In genomic region chrX:150704030-150704613, GRCh38 we compare ENCODE assay signal across 14 cellular contexts. TPM values are rescaled to one million over a fixed set of nuclear protein-coding genes. Genes with fewer than 3 reads are reported as not detected.
DNase-seq lines count a peak whose midpoint lies in the region; ATAC-seq and TF ChIP-seq lines count a peak whose summit lies in the region.
"Had no signal": no experiment of that assay in that cellular context is flagged by ENCODE, and none has a peak within 500 bp of the region (broad histone marks: within the 10 kb centered on the region; RNA-seq: fewer than 3 reads in every experiment).

No MANE protein-coding gene starts in this region.

- no peaks in the 10 kb centered on the region for H4K20me1 ChIP-seq in PC-3 (ENCODE audit: low read length)

- TF ChIP-seq CTCF in CD4-positive, alpha-beta T cell (IDR thresholded peaks at IDR 0.05), result no peak
- TF ChIP-seq CTCF in PC-3 (conservative IDR thresholded peaks at IDR 0.05; ENCODE audit: low read depth, low read length) (no peak), brain microvascular endothelial cell (IDR thresholded peaks at IDR 0.05; ENCODE audit: low read depth, low read length, missing control alignments) (no peak), nephron progenitor cell (IDR thresholded peaks at IDR 0.05) (no peak)

- no peak for ATAC-seq in CD4-positive, alpha-beta T cell (ENCODE audit: poor library complexity)
- peak; percentile 71 for ATAC-seq in PC-3
- ATAC-seq: activated CD8-positive, alpha-beta memory T cell treated with anti-CD3 and anti-CD28 coated beads, Interleukin-2, amount 10 ng/mL, durations not matched to agents 7 days and 5 days had no signal

- H3K27me3 ChIP-seq in CD4-positive, alpha-beta T cell (ENCODE audit: control insufficient read depth, insufficient read depth, low read length), result no peaks in the 10 kb centered on the region
- no peaks in the 10 kb centered on the region for H3K27me3 ChIP-seq in PC-3 (ENCODE audit: low read length)
- no peaks in the 10 kb centered on the region for H3K27me3 ChIP-seq in brain microvascular endothelial cell (replicated peaks)
- H3K27me3 ChIP-seq: vagina had no signal

- H2AFZ ChIP-seq in PC-3 (ENCODE audit: low read length), result no peak overlapping the region

- no peaks in the 10 kb centered on the region for H3K9me3 Mint-ChIP-seq in CD4-positive, alpha-beta T cell
- H3K9me3 Mint-ChIP-seq in nephron progenitor cell, result peaks cover 19% of the 10 kb centered on the region

- no peak for DNase-seq in CD4-positive, alpha-beta T cell
- DNase-seq in PC-3, result peak; percentile 67
- DNase-seq in brain microvascular endothelial cell, result peak; percentile 74
- DNase-seq in activated effector memory CD4-positive, alpha-beta T cell treated with anti-CD3 and anti-CD28 coated beads, Interleukin-2, amount 50 U/mL, for 16 hours, result no peak
- DNase-seq in 8988T, result no peak
- DNase-seq in nephron progenitor cell, result no peak
- no peak for DNase-seq in GM03348 (ENCODE audit: low spot score)
- DNase-seq: activated CD8-positive, alpha-beta memory T cell treated with anti-CD3 and anti-CD28 coated beads, Interleukin-2, amount 10 ng/mL, durations not matched to agents 7 days and 5 days; glutamatergic neuron; NCI-H1092; NCI-H748 treated with DMSO at 0.1 percent for 48 hours; SK-N-SH had no signal

- peaks cover 67% of the 10 kb centered on the region for H3K36me3 Mint-ChIP-seq in CD4-positive, alpha-beta T cell (ENCODE audit: low read depth)
- H3K36me3 Mint-ChIP-seq in nephron progenitor cell (ENCODE audit: low read depth), result peaks cover 49% of the 10 kb centered on the region

- no peak overlapping the region for H3K4me3 ChIP-seq in PC-3 (ENCODE audit: low read length)
- no peak overlapping the region for H3K4me3 ChIP-seq in brain microvascular endothelial cell (ENCODE audit: low read depth, low read length)
- no peak overlapping the region for H3K4me3 ChIP-seq in mesodermal cell (ENCODE audit: extremely low read depth, insufficient read depth, low read length, poor library complexity, severe bottlenecking)
- H3K4me3 ChIP-seq: vagina had no signal

- H3K4me3 Mint-ChIP-seq in CD4-positive, alpha-beta T cell, result no peak overlapping the region
- H3K4me3 Mint-ChIP-seq in nephron progenitor cell, result no peak overlapping the region
- H3K4me3 Mint-ChIP-seq: activated CD8-positive, alpha-beta memory T cell treated with anti-CD3 and anti-CD28 coated beads, Interleukin-2, amount 10 ng/mL, durations not matched to agents 7 days and 5 days had no signal

- H3K27ac Mint-ChIP-seq in CD4-positive, alpha-beta T cell, result peak overlapping the region; percentile 63
- no peak overlapping the region for H3K27ac Mint-ChIP-seq in nephron progenitor cell
- H3K27ac Mint-ChIP-seq: activated CD8-positive, alpha-beta memory T cell treated with anti-CD3 and anti-CD28 coated beads, Interleukin-2, amount 10 ng/mL, durations not matched to agents 7 days and 5 days had no signal

- intact Hi-C loops in CD4-positive, alpha-beta T cell (cut with DNase I, micrococcal nuclease), result no loop called here
- intact Hi-C loops in PC-3 (cut with micrococcal nuclease), result no loop called here

- H3K27ac ChIP-seq in CD4-positive, alpha-beta T cell (ENCODE audit: low read depth, low read length), result no peak overlapping the region
- H3K27ac ChIP-seq in PC-3 (ENCODE audit: low read length), result peak overlapping the region; percentile 33
- H3K27ac ChIP-seq in brain microvascular endothelial cell, result peak overlapping the region; percentile 74
- H3K27ac ChIP-seq in mesodermal cell (ENCODE audit: low read depth, low read length, severe bottlenecking), result peak overlapping the region; percentile 16
- H3K27ac ChIP-seq: vagina had no signal

- H3K79me2 ChIP-seq in PC-3 (ENCODE audit: low read length), result peaks cover 33% of the 10 kb centered on the region

- H3K27me3 Mint-ChIP-seq in CD4-positive, alpha-beta T cell, result no peaks in the 10 kb centered on the region
- H3K27me3 Mint-ChIP-seq in nephron progenitor cell (ENCODE audit: low read depth, poor library complexity), result peaks cover 3% of the 10 kb centered on the region
- H3K27me3 Mint-ChIP-seq: activated CD8-positive, alpha-beta memory T cell treated with anti-CD3 and anti-CD28 coated beads, Interleukin-2, amount 10 ng/mL, durations not matched to agents 7 days and 5 days had no signal

- no peak overlapping the region for H3K9ac ChIP-seq in PC-3 (ENCODE audit: low read length)
- H3K9ac ChIP-seq: SK-N-SH had no signal

- CTCF ChIA-PET in CD4-positive, alpha-beta T cell (lab: Charles Lee), result interaction anchor here (1.8 to 2.0 kb wide), 2 partner anchors 11 to 21 kb away, joined by 5 to 8 read pairs; no protein-coding TSS in a partner anchor
- CTCF ChIA-PET in PC-3 (lab: Charles Lee), result interaction anchor here (0.7 kb wide), 1 partner anchor 8 kb away, joined by 3 read pairs; no protein-coding TSS in a partner anchor

- in situ Hi-C loops in brain microvascular endothelial cell (cut with HindIII; ENCODE audit: low pct_ligation_motif_present, low sequenced_read_pairs), result no loop called here

- H3K9me3 ChIP-seq in CD4-positive, alpha-beta T cell (ENCODE audit: control insufficient read depth, low read length), result no peaks in the 10 kb centered on the region
- H3K9me3 ChIP-seq in PC-3 (ENCODE audit: low read length), result no peaks in the 10 kb centered on the region
- no peaks in the 10 kb centered on the region for H3K9me3 ChIP-seq in mesodermal cell (ENCODE audit: control insufficient read depth, low read length)
- H3K9me3 ChIP-seq: SK-N-SH, vagina had no signal

- peaks cover 43% of the 10 kb centered on the region for H3K36me3 ChIP-seq in PC-3 (ENCODE audit: low read depth, low read length)
- no peaks in the 10 kb centered on the region for H3K36me3 ChIP-seq in brain microvascular endothelial cell (replicated peaks)
- H3K36me3 ChIP-seq in mesodermal cell (ENCODE audit: control insufficient read depth, insufficient read depth, low read length), result peaks cover 3% of the 10 kb centered on the region
- H3K36me3 ChIP-seq: vagina had no signal

- H3K4me1 ChIP-seq in PC-3 (ENCODE audit: insufficient read depth, low read length), result peaks cover 17% of the 10 kb centered on the region
- H3K4me1 ChIP-seq in mesodermal cell (ENCODE audit: control insufficient read depth, insufficient read depth, low read length, poor library complexity, severe bottlenecking), result peaks cover 9% of the 10 kb centered on the region
- H3K4me1 ChIP-seq: vagina had no signal

- no peak overlapping the region for H3K4me2 ChIP-seq in PC-3 (ENCODE audit: low read length)
- H3K4me2 ChIP-seq: SK-N-SH had no signal

- H3F3A ChIP-seq in PC-3 (ENCODE audit: low read length, unreplicated experiment), result no peaks in the 10 kb centered on the region

- BruUV-seq in PC-3 (replicated peaks; lab: Mats Ljungman, UMichigan), result no TSS peak

- peaks cover 27% of the 10 kb centered on the region for H3K4me1 Mint-ChIP-seq in CD4-positive, alpha-beta T cell (ENCODE audit: low read depth)
- H3K4me1 Mint-ChIP-seq in nephron progenitor cell, result no peaks in the 10 kb centered on the region

- WGBS in mesodermal cell (ENCODE audit: insufficient coverage in 2 of 2), 2 experiments, result no CpG with 5 or more reads among the region's 3 CpGs

- POLR2A ChIA-PET in CD4-positive, alpha-beta T cell (lab: Charles Lee), result interaction anchor here (1.6 to 2.9 kb wide), 2 partner anchors 10 to 12 kb away, joined by 4 to 14 read pairs; partner anchors contain the start of gene MTMR1
- POLR2A ChIA-PET in PC-3 (lab: Charles Lee; ENCODE audit: unreplicated experiment), result no interaction called here

- H3K9me2 ChIP-seq in PC-3 (replicated peaks; ENCODE audit: low read length), result no peaks in the 10 kb centered on the region
- H3K9me2 ChIP-seq: SK-N-SH had no signal

RNA-seq across cellular contexts. Expression of gene MTMR1, which starts 10.9 kb away (rescaled TPM):
- 10 to 100 TPM; 33.6 to 34.4 TPM for total RNA-seq in CD4-positive, alpha-beta T cell
- total RNA-seq in PC-3 (2014; rRNA removed), result 31.8 and 39.0 TPM in 2 replicates
- 8.5 TPM for polyA plus RNA-seq in mesodermal cell (2013, experiment 1 of 2)
- polyA plus RNA-seq in mesodermal cell (2013, experiment 2 of 2), result 11.1 TPM

Comparison
In these comparisons a context has a peak if more than half of its experiments do, and no peak if none do; other contexts are left out.
1. DNase-seq: peak in PC-3 (single experiment) and brain microvascular endothelial cell (single experiment); none in CD4-positive, alpha-beta T cell (0 of 10), activated effector memory CD4-positive, alpha-beta T cell treated with anti-CD3 and anti-CD28 coated beads, Interleukin-2, amount 50 U/mL, for 16 hours (single experiment), 8988T (single experiment), nephron progenitor cell (single experiment) and GM03348 (single experiment).